16 cellular contexts compared by ENCODE assay signal in genomic region chr4:8270912-8271815, GRCh38. TPM values are rescaled to one million over a fixed set of nuclear protein-coding genes. Genes with fewer than 3 reads are reported as not detected.
DNase-seq lines count a peak whose midpoint lies in the region; ATAC-seq and TF ChIP-seq lines count a peak whose summit lies in the region.
"Had no signal": no experiment of that assay in that cellular context is flagged by ENCODE, and none has a peak within 500 bp of the region (broad histone marks: within the 10 kb centered on the region; RNA-seq: fewer than 3 reads in every experiment).

No MANE protein-coding gene starts in this region.

- no TSS peak for BruUV-seq in mammary epithelial cell (replicated peaks; lab: Mats Ljungman, UMichigan)

- in situ Hi-C loops in mammary epithelial cell (cut with MboI; ENCODE audit: low sequenced_read_pairs in 2 of 2) = no loop called here

- H3K9me3 ChIP-seq in breast epithelium (no peaks in the 10 kb centered on the region), mammary epithelial cell (replicated peaks; ENCODE audit: insufficient read depth, low read length) (no peaks in the 10 kb centered on the region), osteoblast (ENCODE audit: low read depth, low read length) (no peaks in the 10 kb centered on the region), upper lobe of right lung (no peaks in the 10 kb centered on the region)
- H3K9me3 ChIP-seq: pancreas had no signal

- CTCF ChIA-PET in mammary epithelial cell (lab: Charles Lee; ENCODE audit: low non-redundant PET) = interaction anchor here (0.9 kb wide), 1 partner anchor 134 kb away, joined by 3 read pairs; no protein-coding TSS in a partner anchor

- H2AFZ ChIP-seq in mammary epithelial cell (ENCODE audit: low read depth, low read length) (no peak overlapping the region), osteoblast (ENCODE audit: low read length) (no peak overlapping the region)

- intact Hi-C loops in breast epithelium (cut with DNase I; ENCODE audit: low total_unique reads) = no loop called here
- intact Hi-C loops in mammary epithelial cell (cut with micrococcal nuclease) = no loop called here
- intact Hi-C loops in upper lobe of right lung (cut with DNase I) = no loop called here

- WGBS in mammary epithelial cell (ENCODE audit: low coverage, missing lambda C conversion rate) = 81% methylated on average over 18 of the region's 27 CpGs

- H3K79me2 ChIP-seq in mammary epithelial cell (ENCODE audit: insufficient read depth, low read length) (no peaks in the 10 kb centered on the region), osteoblast (ENCODE audit: insufficient read depth, low read length) (no peaks in the 10 kb centered on the region)

- dilution Hi-C loops in mammary epithelial cell (cut with HindIII; ENCODE audit: low sequenced_read_pairs) = no loop called here

- H3K36me3 ChIP-seq in breast epithelium (no peaks in the 10 kb centered on the region), mammary epithelial cell (ENCODE audit: insufficient read depth, low read length) (no peaks in the 10 kb centered on the region), osteoblast (ENCODE audit: insufficient read depth, low read length) (no peaks in the 10 kb centered on the region), upper lobe of right lung (no peaks in the 10 kb centered on the region)
- H3K36me3 ChIP-seq: pancreas had no signal

- no peaks in the 10 kb centered on the region for H4K20me1 ChIP-seq in mammary epithelial cell (ENCODE audit: insufficient read depth, low read length)
- H4K20me1 ChIP-seq in osteoblast (ENCODE audit: insufficient read depth, low read length) = no peaks in the 10 kb centered on the region

- H3K27ac ChIP-seq in breast epithelium (peak overlapping the region in 1 of 2 donors; percentile 85), mammary epithelial cell (ENCODE audit: insufficient read depth, low read depth, low read length) (no peak overlapping the region), osteoblast (ENCODE audit: low read depth, low read length) (no peak overlapping the region), upper lobe of right lung (no peak overlapping the region)
- H3K27ac ChIP-seq: epithelial cell of prostate, pancreas had no signal

- peaks cover 0 to 12% of the 10 kb centered on the region in 2 donors for H3K27me3 ChIP-seq in breast epithelium
- H3K27me3 ChIP-seq in mammary epithelial cell (ENCODE audit: insufficient read depth, low read length) = peaks cover 13% of the 10 kb centered on the region
- H3K27me3 ChIP-seq in osteoblast (ENCODE audit: insufficient read depth, low read length) = peaks cover 5% of the 10 kb centered on the region
- H3K27me3 ChIP-seq in upper lobe of right lung = no peaks in the 10 kb centered on the region

- TF ChIP-seq CTCF in breast epithelium (IDR thresholded peaks at IDR 0.05) = no peak
- no peak for TF ChIP-seq CTCF in mammary epithelial cell (conservative IDR thresholded peaks at IDR 0.05 in 1 of 2, IDR thresholded peaks at IDR 0.05 in 1 of 2; ENCODE audit: extremely low read depth in 1 of 2, insufficient read depth in 1 of 2, low read depth in 1 of 2, low read length in 2 of 2)
- no peak for TF ChIP-seq CTCF in fibroblast of villous mesenchyme (IDR thresholded peaks at IDR 0.05; ENCODE audit: insufficient read depth, low read depth, low read length)
- TF ChIP-seq CTCF in osteoblast (IDR thresholded peaks at IDR 0.05; ENCODE audit: extremely low read depth, low read depth, low read length) = no peak
- no peak for TF ChIP-seq CTCF in upper lobe of right lung (IDR thresholded peaks at IDR 0.05)

- H3K4me2 ChIP-seq in mammary epithelial cell (ENCODE audit: insufficient read depth, low read depth, low read length) = no peak overlapping the region
- H3K4me2 ChIP-seq in osteoblast (ENCODE audit: insufficient read depth, low read length) = no peak overlapping the region

- DNase-seq in breast epithelium (ENCODE audit: low spot score in 2 of 2) (no peak), mammary epithelial cell (no peak), fibroblast of villous mesenchyme (ENCODE audit: low read depth) (peak; percentile 70), osteoblast (ENCODE audit: insufficient read length, low spot score, missing footprints) (peak; percentile 81), upper lobe of right lung (no peak), NCI-H1436 treated with DMSO at 0.1 percent for 48 hours (lab: John Stamatoyannopoulos, UW) (no peak), DMS79 treated with DMSO at 0.1 percent for 48 hours (lab: John Stamatoyannopoulos, UW) (no peak)
- DNase-seq: 8988T; activated CD4-positive, CD25-positive, alpha-beta regulatory T cell; Calu3; NCI-H1092; NCI-H446; stimulated activated CD4-positive, alpha-beta T cell treated with anti-CD3 and anti-CD28 coated beads, Interleukin-2, amount 100 ng/mL, for 24 hours had no signal

- TF ChIP-seq POLR2A in breast epithelium (IDR thresholded peaks at IDR 0.05) = no peak

- no peaks in the 10 kb centered on the region for H3K4me1 ChIP-seq in breast epithelium
- peaks cover 5% of the 10 kb centered on the region for H3K4me1 ChIP-seq in mammary epithelial cell (ENCODE audit: insufficient read depth, low read length)
- H3K4me1 ChIP-seq in osteoblast (ENCODE audit: insufficient read depth, low read length) = peaks cover 5% of the 10 kb centered on the region
- H3K4me1 ChIP-seq in upper lobe of right lung = peaks cover 34% of the 10 kb centered on the region
- H3K4me1 ChIP-seq: pancreas had no signal

- no peak for ATAC-seq in upper lobe of right lung
- no peak for ATAC-seq in GM18907 (IDR thresholded peaks at IDR 0.05; ENCODE audit: unreplicated experiment)
- ATAC-seq: pancreas had no signal

- peak overlapping the region; percentile 52 to 70 (median 62) for H3K4me3 ChIP-seq in breast epithelium
- no peak overlapping the region for H3K4me3 ChIP-seq in mammary epithelial cell (replicated peaks in 1 of 3; ENCODE audit: insufficient read depth in 1 of 3, low read depth in 2 of 3, low read length in 3 of 3)
- peak overlapping the region; percentile 63 for H3K4me3 ChIP-seq in fibroblast of villous mesenchyme (ENCODE audit: low read depth, low read length)
- no peak overlapping the region for H3K4me3 ChIP-seq in osteoblast (ENCODE audit: insufficient read depth, low read length)
- peak overlapping the region; percentile 42 for H3K4me3 ChIP-seq in upper lobe of right lung

- no peak overlapping the region for H3K9ac ChIP-seq in mammary epithelial cell (ENCODE audit: insufficient read depth, low read length)

RNA-seq across cellular contexts. Expression of gene HTRA3, which starts 1.6 kb away (rescaled TPM):
- total RNA-seq in breast epithelium = 10 to 100 TPM in 2 of 3 donors, 1 to 10 TPM in 1; 8.5 to 53.9 (median 19.7) TPM
- total RNA-seq in mammary epithelial cell = under 1 TPM in 1 of 2 donors, not detected in 1; 0.17 TPM
- polyA plus RNA-seq in mammary epithelial cell = not detected
- 2.5 TPM for polyA minus RNA-seq in mammary epithelial cell
- 0.86 and 1.3 TPM in 2 replicates for total RNA-seq in fibroblast of villous mesenchyme
- total RNA-seq in osteoblast = 4.0 and 11.5 TPM in 2 replicates
- total RNA-seq in upper lobe of right lung = 25.0 TPM
- total RNA-seq: Calu3 had no signal

Comparison
In these comparisons a context has a peak if more than half of its experiments do, and no peak if none do; other contexts are left out.
1. H3K4me3 ChIP-seq: peak in breast epithelium (3 of 3), fibroblast of villous mesenchyme (single experiment) and upper lobe of right lung (single experiment); none in mammary epithelial cell (0 of 3) and osteoblast (single experiment).
2. DNase-seq: peak in fibroblast of villous mesenchyme (single experiment) and osteoblast (single experiment); none in breast epithelium (0 of 2), mammary epithelial cell (single experiment), upper lobe of right lung (single experiment), NCI-H1436 treated with DMSO at 0.1 percent for 48 hours (single experiment) and DMS79 treated with DMSO at 0.1 percent for 48 hours (single experiment).